ENCODE assay signal across 19 cellular contexts in the genomic region with DNA sequence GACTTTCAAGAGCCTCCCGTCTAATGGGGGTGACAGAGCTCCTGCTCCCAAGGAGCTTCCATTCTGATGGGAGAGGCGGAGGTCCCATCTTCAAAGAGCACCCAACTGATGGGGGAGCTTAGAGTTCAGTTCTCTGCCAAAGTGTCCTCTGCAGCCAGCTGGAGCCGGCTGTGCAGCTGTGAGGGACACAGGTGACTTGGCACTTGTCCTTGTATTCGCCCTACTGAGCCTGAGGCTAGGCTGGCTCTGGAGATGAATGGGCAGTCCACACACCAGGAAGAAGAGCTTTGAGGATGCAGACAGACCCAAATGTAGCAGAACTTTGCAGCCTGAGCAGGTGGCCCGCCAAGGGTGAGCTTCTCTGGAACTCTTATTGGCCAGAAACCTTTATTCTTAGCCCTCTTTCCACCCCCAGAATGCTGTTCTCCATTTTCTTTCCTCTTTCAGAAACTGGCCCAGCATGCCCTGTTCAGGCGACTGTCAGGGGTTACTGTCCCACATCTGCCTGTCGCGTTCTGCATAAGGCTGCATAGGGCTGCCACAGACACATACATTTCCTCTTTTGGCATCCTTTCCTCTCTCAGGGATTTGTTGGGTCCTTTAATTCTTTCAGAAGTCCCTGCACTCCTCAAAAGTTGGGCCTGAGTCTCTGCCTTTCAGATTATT.
A peak's percentile ranks its signal among the peaks of the same experiment; 100 is the strongest.
DNase-seq lines count a peak whose midpoint lies in the region; ATAC-seq and TF ChIP-seq lines count a peak whose summit lies in the region.
"Had no signal": no experiment of that assay in that cellular context is flagged by ENCODE, and none has a peak within 500 bp of the region (broad histone marks: within the 10 kb centered on the region; RNA-seq: fewer than 3 reads in every experiment).

No MANE protein-coding gene starts in this region.

- 69 to 75% methylated on average over 8 of the region's 8 CpGs for WGBS in thyroid gland, 2 donors

- intact Hi-C loops in thyroid gland (cut with DNase I) = no loop called here

- H3K27me3 Mint-ChIP-seq in nephron progenitor cell (ENCODE audit: low read depth, poor library complexity) = peaks cover 22% of the 10 kb centered on the region

- no peak for ATAC-seq in GM21360 (IDR thresholded peaks at IDR 0.05; ENCODE audit: unreplicated experiment)
- no peak for ATAC-seq in HG02970 (IDR thresholded peaks at IDR 0.05; ENCODE audit: low FRiP score, unreplicated experiment)
- ATAC-seq: upper lobe of right lung had no signal

- H3K4me1 ChIP-seq in thyroid gland = no peaks in the 10 kb centered on the region
- H3K4me1 ChIP-seq: right atrium auricular region, upper lobe of right lung had no signal

- TF ChIP-seq CTCF in thyroid gland (IDR thresholded peaks at IDR 0.05) (no peak), nephron progenitor cell (IDR thresholded peaks at IDR 0.05) (no peak)

- no peaks in the 10 kb centered on the region for H3K36me3 Mint-ChIP-seq in nephron progenitor cell (ENCODE audit: low read depth)
- H3K36me3 Mint-ChIP-seq: activated naive CD8-positive, alpha-beta T cell had no signal

- no peak for TF ChIP-seq POLR2A in thyroid gland (IDR thresholded peaks at IDR 0.05)

- no peaks in the 10 kb centered on the region for H3K9me3 Mint-ChIP-seq in nephron progenitor cell

- H3K4me3 ChIP-seq in thyroid gland (replicated peaks in 1 of 3) = no peak overlapping the region
- H3K4me3 ChIP-seq: lung, right atrium auricular region, upper lobe of right lung had no signal

- H3K4me1 Mint-ChIP-seq in nephron progenitor cell = peaks cover 5% of the 10 kb centered on the region

- H3K27ac ChIP-seq in thyroid gland = no peak overlapping the region
- H3K27ac ChIP-seq: right atrium auricular region, upper lobe of right lung had no signal

- no peaks in the 10 kb centered on the region for H3K27me3 ChIP-seq in thyroid gland
- H3K27me3 ChIP-seq: right atrium auricular region, upper lobe of right lung had no signal

- H3K27ac Mint-ChIP-seq in nephron progenitor cell = no peak overlapping the region
- H3K27ac Mint-ChIP-seq: activated naive CD8-positive, alpha-beta T cell had no signal

- H3K9me3 ChIP-seq in thyroid gland = no peaks in the 10 kb centered on the region
- H3K9me3 ChIP-seq: right atrium auricular region, upper lobe of right lung had no signal

- no peaks in the 10 kb centered on the region for H3K36me3 ChIP-seq in thyroid gland
- H3K36me3 ChIP-seq: right atrium auricular region, upper lobe of right lung had no signal

- H3K4me3 Mint-ChIP-seq in nephron progenitor cell = no peak overlapping the region
- H3K4me3 Mint-ChIP-seq: activated naive CD8-positive, alpha-beta T cell had no signal

- DNase-seq in NCI-H524 (lab: John Stamatoyannopoulos, UW) = peak; percentile 14 to 27
- DNase-seq in NCI-H524 treated with DMSO at 0.1 percent for 48 hours (lab: John Stamatoyannopoulos, UW) = no peak
- peak; percentile 83 for DNase-seq in NCI-H2029 treated with DMSO at 0.1 percent for 48 hours (lab: John Stamatoyannopoulos, UW)
- DNase-seq in SHP77 treated with DMSO at 0.1 percent for 48 hours (lab: John Stamatoyannopoulos, UW) = peak; percentile 29
- peak; percentile 40 to 68 for DNase-seq in thyroid gland
- no peak for DNase-seq in nephron progenitor cell
- DNase-seq: activated CD4-positive, alpha-beta T cell treated with anti-CD3 and anti-CD28 coated beads for 4 hours; foreskin fibroblast; NCI-H1436 treated with DMSO at 0.1 percent for 48 hours; NCI-H446 treated with DMSO at 0.1 percent for 48 hours; SIG-M5; stimulated activated CD4-positive, alpha-beta T cell treated with anti-CD3 and anti-CD28 coated beads, Interleukin-12 subunit alpha, Interleukin-12 subunit beta, amount 100 ng/mL, for 4 hours; T-helper 1 cell; upper lobe of right lung had no signal

Comparison
In these comparisons a context has a peak if more than half of its experiments do, and no peak if none do; other contexts are left out.
1. DNase-seq: peak in NCI-H524 (2 of 2), NCI-H2029 treated with DMSO at 0.1 percent for 48 hours (single experiment), SHP77 treated with DMSO at 0.1 percent for 48 hours (single experiment) and thyroid gland (2 of 2); none in NCI-H524 treated with DMSO at 0.1 percent for 48 hours (single experiment) and nephron progenitor cell (single experiment).